Comparison of ENCODE assay signal across 14 cellular contexts in genomic region chr6:117440558-117441525, GRCh38. TPM values are rescaled to one million over a fixed set of nuclear protein-coding genes. Genes with fewer than 3 reads are reported as not detected.
DNase-seq lines count a peak whose midpoint lies in the region; ATAC-seq and TF ChIP-seq lines count a peak whose summit lies in the region.
"Had no signal": no experiment of that assay in that cellular context is flagged by ENCODE, and none has a peak within 500 bp of the region (broad histone marks: within the 10 kb centered on the region; RNA-seq: fewer than 3 reads in every experiment).

No MANE protein-coding gene starts in this region.

- peak; percentile 79 for ATAC-seq in RWPE2 (ENCODE audit: low read depth)
- ATAC-seq: activated T-helper 17 cell treated with anti-CD3 and anti-CD28 coated beads, Interleukin-2, amount 50 U/mL, for 72 hours had no signal

- H3K4me3 ChIP-seq in RWPE2 (ENCODE audit: severe bottlenecking) (no peak overlapping the region), fibroblast of the aortic adventitia (ENCODE audit: low read depth, low read length) (no peak overlapping the region)
- H3K4me3 ChIP-seq: left ventricle myocardium inferior had no signal

- peak overlapping the region; percentile 100 for H3K27ac ChIP-seq in RWPE2 (ENCODE audit: poor library complexity, severe bottlenecking)
- H3K27ac ChIP-seq: left ventricle myocardium inferior had no signal

- peak; percentile 99 for DNase-seq in HCEC 1CT
- DNase-seq in RWPE2 (ENCODE audit: low spot score) = peak; percentile 71
- peak; percentile 78 for DNase-seq in fibroblast of the aortic adventitia (ENCODE audit: low read depth)
- peak; percentile 71 for DNase-seq in stromal cell of bone marrow (ENCODE audit: low read depth)
- no peak for DNase-seq in effector CD4-positive, alpha-beta T cell
- DNase-seq in activated CD8-positive, alpha-beta memory T cell treated with anti-CD3 and anti-CD28 coated beads for 24 hours = no peak
- DNase-seq in NCI-H510A treated with DMSO at 0.1 percent for 48 hours (lab: John Stamatoyannopoulos, UW) = no peak
- DNase-seq: activated CD4-positive, alpha-beta T cell treated with anti-CD3 and anti-CD28 coated beads for 1 hour; glutamatergic neuron; KBM-7; left ventricle myocardium inferior; SHP77 treated with DMSO at 0.1 percent for 48 hours; stimulated activated CD4-positive, alpha-beta T cell treated with anti-CD3 and anti-CD28 coated beads, Interleukin-4, amount 100 ng/mL, for 1 hour had no signal

- peaks cover 12% of the 10 kb centered on the region for H3K9me3 ChIP-seq in RWPE2 (ENCODE audit: severe bottlenecking)

- H3K4me1 ChIP-seq in RWPE2 (ENCODE audit: insufficient read depth, poor library complexity, severe bottlenecking) = peaks cover 50% of the 10 kb centered on the region
- H3K4me1 ChIP-seq: left ventricle myocardium inferior had no signal

- no peaks in the 10 kb centered on the region for H3K27me3 ChIP-seq in RWPE2 (ENCODE audit: insufficient read depth, poor library complexity, severe bottlenecking)

- no peak for TF ChIP-seq CTCF in RWPE2 (IDR thresholded peaks at IDR 0.05; ENCODE audit: poor library complexity, severe bottlenecking)
- TF ChIP-seq CTCF in fibroblast of the aortic adventitia (IDR thresholded peaks at IDR 0.05; ENCODE audit: insufficient read depth, low read length) = no peak

- H3K36me3 ChIP-seq in RWPE2 (ENCODE audit: low read depth) = peaks cover 10% of the 10 kb centered on the region
- H3K36me3 ChIP-seq: left ventricle myocardium inferior had no signal

RNA-seq across cellular contexts. Expression of gene ROS1, which starts 15.1 kb away (rescaled TPM):
- total RNA-seq in fibroblast of the aortic adventitia (ENCODE audit: low replicate concordance) = 0.18 TPM in 1 of 2 replicates, not detected in the other
- total RNA-seq: activated T-helper 17 cell treated with anti-CD3 and anti-CD28 coated beads, Interleukin-2, amount 50 U/mL, for 72 hours had no signal

RNA-seq across cellular contexts. Expression of gene DCBLD1, which starts 41.6 kb away (rescaled TPM):
- total RNA-seq in fibroblast of the aortic adventitia (ENCODE audit: low replicate concordance) = 6.7 and 27.4 TPM in 2 replicates

Comparison
In these comparisons a context has a peak if more than half of its experiments do, and no peak if none do; other contexts are left out.
1. DNase-seq: peak in HCEC 1CT (single experiment), RWPE2 (single experiment), fibroblast of the aortic adventitia (single experiment) and stromal cell of bone marrow (single experiment); none in effector CD4-positive, alpha-beta T cell (single experiment), activated CD8-positive, alpha-beta memory T cell treated with anti-CD3 and anti-CD28 coated beads for 24 hours (single experiment) and NCI-H510A treated with DMSO at 0.1 percent for 48 hours (single experiment).